In genomic region chr2:175180701-175181103, GRCh38 we compare ENCODE assay signal across 8 cellular contexts. TPM values are rescaled to one million over a fixed set of nuclear protein-coding genes. Genes with fewer than 3 reads are reported as not detected.
DNase-seq lines count a peak whose midpoint lies in the region; ATAC-seq and TF ChIP-seq lines count a peak whose summit lies in the region.

No MANE protein-coding gene starts in this region.

- CTCF ChIA-PET in IMR-90 (lab: Yijun Ruan, JAX), result no interaction called here

- peak overlapping the region; percentile 97 for H3K27ac ChIP-seq in IMR-90 (ENCODE audit: insufficient read depth, low read length)

- BruUV-seq in IMR-90 (replicated peaks; lab: Mats Ljungman, UMichigan), result no TSS peak

- dilution Hi-C loops in IMR-90 (cut with HindIII; ENCODE audit: low sequenced_read_pairs, unreplicated experiment), result no loop called here

- no peak overlapping the region for H2BK120ac ChIP-seq in IMR-90 (ENCODE audit: low read depth, low read length)

- H3K4me1 ChIP-seq in IMR-90 (ENCODE audit: control insufficient read depth, insufficient read depth, low read length), result no peaks in the 10 kb centered on the region

- H3K27me3 ChIP-seq in IMR-90 (ENCODE audit: control insufficient read depth, insufficient read depth, low read length), result no peaks in the 10 kb centered on the region

- WGBS in IMR-90 (ENCODE audit: extremely low coverage in 2 of 2, insufficient read length in 1 of 2), 2 experiments, result no CpG with 5 or more reads among the region's 10 CpGs

- peak overlapping the region; percentile 75 for H3K56ac ChIP-seq in IMR-90 (ENCODE audit: extremely low read depth, insufficient read depth, low read length)

- intact Hi-C loops in IMR-90 (cut with micrococcal nuclease), result no loop called here

- ATAC-seq in GM21447 (IDR thresholded peaks at IDR 0.05; ENCODE audit: unreplicated experiment) (peak; percentile 47), IMR-90 (ENCODE audit: low read depth) (peak; percentile 73)

- H3K14ac ChIP-seq in IMR-90 (replicated peaks; ENCODE audit: low read depth, low read length), result peak overlapping the region; percentile 97

- peak overlapping the region; percentile 97 for H2AFZ ChIP-seq in IMR-90 (replicated peaks; ENCODE audit: low read length, poor library complexity)

- peak overlapping the region; percentile 97 for H2AK9ac ChIP-seq in IMR-90 (replicated peaks; ENCODE audit: low read depth, low read length, poor library complexity)

- DNase-seq in ELR (ENCODE audit: low read depth) (peak; percentile 67), IMR-90 (peak; percentile 41), T-helper 22 cell (ENCODE audit: low read depth) (peak; percentile 13), cardiac fibroblast (ENCODE audit: low read depth in 2 of 2) (peak; percentile 56 to 59), kidney glomerular epithelial cell (lab: John Stamatoyannopoulos, UW) (peak; percentile 25), NCI-H1694 (lab: John Stamatoyannopoulos, UW) (no peak)
- peak; percentile 61 for DNase-seq in stimulated activated CD4-positive, alpha-beta T cell treated with anti-CD3 and anti-CD28 coated beads, Interleukin-1b, Interleukin-23, amount 100 ng/mL, for 48 hours

- H3K4ac ChIP-seq in IMR-90 (ENCODE audit: low read depth, low read length), result peak overlapping the region; percentile 94

- H3K4me2 ChIP-seq in IMR-90 (ENCODE audit: low read depth, low read length), result peak overlapping the region; percentile 94

- POLR2A ChIA-PET in IMR-90 (lab: Charles Lee; ENCODE audit: unreplicated experiment), result no interaction called here

- no peak overlapping the region for H2BK15ac ChIP-seq in IMR-90 (ENCODE audit: low read depth, low read length)

- peak overlapping the region; percentile 100 for H3K9ac ChIP-seq in IMR-90 (ENCODE audit: low read depth, low read length)

- no peak for TF ChIP-seq POLR2A in IMR-90 (IDR thresholded peaks at IDR 0.05; ENCODE audit: low read depth, low read length)

- 0 out of 2 replicates have a peak, but pooled peaks cover 3% of the 10 kb centered on the region for H4K20me1 ChIP-seq in IMR-90 (ENCODE audit: insufficient read depth, low read length)

- H4K5ac ChIP-seq in IMR-90 (ENCODE audit: low read depth, low read length), result peak overlapping the region; percentile 91

- TF ChIP-seq RAD21 in IMR-90 (IDR thresholded peaks at IDR 0.05; ENCODE audit: low read length), result no peak

- no peaks in the 10 kb centered on the region for H3K9me1 ChIP-seq in IMR-90 (ENCODE audit: insufficient read depth, low read length)

- no peak overlapping the region for H2BK20ac ChIP-seq in IMR-90 (ENCODE audit: low read depth, low read length)

- peak overlapping the region; percentile 95 to 99 for H4K8ac ChIP-seq in IMR-90 (ENCODE audit: low read depth in 2 of 2, low read length in 2 of 2)

- TF ChIP-seq CTCF in IMR-90 (conservative IDR thresholded peaks at IDR 0.05; ENCODE audit: low read depth, low read length) (no peak), cardiac fibroblast (IDR thresholded peaks at IDR 0.05; ENCODE audit: low read depth, low read length) (no peak)

- H3K23ac ChIP-seq in IMR-90 (ENCODE audit: low read depth, low read length), result peak overlapping the region; percentile 96

- peak overlapping the region; percentile 89 for H3K4me3 ChIP-seq in IMR-90 (ENCODE audit: insufficient read depth, low read depth, low read length)
- H3K4me3 ChIP-seq in cardiac fibroblast (replicated peaks in 1 of 2; ENCODE audit: low read depth in 2 of 2, low read length in 2 of 2), result peak overlapping the region; percentile 86 to 97

- H2BK5ac ChIP-seq in IMR-90 (ENCODE audit: low read depth, low read length, poor library complexity, severe bottlenecking), result peak overlapping the region; percentile 53

- no peaks in the 10 kb centered on the region for H3K9me3 ChIP-seq in IMR-90 (ENCODE audit: control insufficient read depth, insufficient read depth, low read length)

- peak overlapping the region; percentile 71; the same call in 1 of the 2 replicates for H4K91ac ChIP-seq in IMR-90 (ENCODE audit: insufficient read depth, low read depth, low read length)

- H2AK5ac ChIP-seq in IMR-90 (ENCODE audit: low read depth, low read length), result peak overlapping the region; percentile 82

- peak overlapping the region; percentile 50 for H3K18ac ChIP-seq in IMR-90 (ENCODE audit: low read depth, low read length)

- in situ Hi-C loops in IMR-90 (cut with MboI; ENCODE audit: low sequenced_read_pairs), result no loop called here

- H3K79me1 ChIP-seq in IMR-90 (ENCODE audit: low read depth in 1 of 2, low read length in 2 of 2), result peaks cover 9 to 17% of the 10 kb centered on the region in 2 experiments

- peaks cover 11% of the 10 kb centered on the region for H3K36me3 ChIP-seq in IMR-90 (ENCODE audit: control insufficient read depth, insufficient read depth, low read length)

TF ChIP-seq in IMR-90, 13 proteins besides CTCF, POLR2A, EP300 and RAD21:
- TF ChIP-seq MAZ (IDR thresholded peaks at IDR 0.05; ENCODE audit: borderline replicate concordance, low read depth, low read length) (no peak), ELK1 (IDR thresholded peaks at IDR 0.05; ENCODE audit: borderline replicate concordance, low read depth, low read length) (no peak), NFE2L2 (IDR thresholded peaks at IDR 0.05; ENCODE audit: low read depth, low read length) (no peak), USF2 (IDR thresholded peaks at IDR 0.05; ENCODE audit: low read depth, low read length) (no peak), RFX5 (IDR thresholded peaks at IDR 0.05; ENCODE audit: low read depth, low read length) (no peak), RCOR1 (IDR thresholded peaks at IDR 0.05; ENCODE audit: insufficient replicate concordance, low read length) (no peak), FOS (IDR thresholded peaks at IDR 0.05; ENCODE audit: low read depth, low read length) (no peak), BHLHE40 (IDR thresholded peaks at IDR 0.05; ENCODE audit: low read depth, low read length) (no peak), CHD1 (IDR thresholded peaks at IDR 0.05; ENCODE audit: low read depth, low read length) (no peak), MAFK (IDR thresholded peaks at IDR 0.05; ENCODE audit: low read depth, low read length) (no peak), MXI1 (IDR thresholded peaks at IDR 0.05; ENCODE audit: borderline replicate concordance, low read depth, low read length) (no peak), SMC3 (IDR thresholded peaks at IDR 0.05; ENCODE audit: low read depth, low read length) (no peak), CEBPB (IDR thresholded peaks at IDR 0.05; ENCODE audit: low read depth, low read length) (no peak)

RNA-seq across cellular contexts. Expression of gene ATP5MC3, which starts 0.8 kb away (rescaled TPM):
- 167 and 226 TPM in 2 replicates for total RNA-seq in IMR-90 (2012; rRNA removed)
- 365 and 385 TPM in 2 replicates for polyA plus RNA-seq in IMR-90 (2012; rRNA removed)
- 299 and 417 TPM in 2 replicates for polyA plus RNA-seq in IMR-90 (2012; cell fraction: cytosol; rRNA removed)
- 94.0 and 181 TPM in 2 replicates for polyA plus RNA-seq in IMR-90 (2012; cell fraction: nucleus; rRNA removed; ENCODE audit: low replicate concordance)

RNA-seq across cellular contexts. Expression of gene ATF2, which starts 12.7 kb away (rescaled TPM):
- 51.1 and 60.0 TPM in 2 replicates for total RNA-seq in IMR-90 (2012; rRNA removed)
- 23.2 and 24.1 TPM in 2 replicates for polyA plus RNA-seq in IMR-90 (2012; rRNA removed)
- 8.3 and 8.6 TPM in 2 replicates for polyA plus RNA-seq in IMR-90 (2012; cell fraction: cytosol; rRNA removed)
- polyA plus RNA-seq in IMR-90 (2012; cell fraction: nucleus; rRNA removed; ENCODE audit: low replicate concordance), result 5.9 and 26.0 TPM in 2 replicates
